In genomic region chr1:212291505-212292134, GRCh38 we compare ENCODE assay signal across 8 cellular contexts. TPM values are rescaled to one million over a fixed set of nuclear protein-coding genes. Genes with fewer than 3 reads are reported as not detected.
DNase-seq lines count a peak whose midpoint lies in the region; ATAC-seq and TF ChIP-seq lines count a peak whose summit lies in the region.

No MANE protein-coding gene starts in this region.

- no peak overlapping the region for H3K27ac ChIP-seq in 22Rv1
- H3K27ac ChIP-seq in psoas muscle = peak overlapping the region; percentile 11

- peaks cover 6% of the 10 kb centered on the region for H3K36me3 Mint-ChIP-seq in T-helper 17 cell (ENCODE audit: low read depth)

- H3K4me3 ChIP-seq in fibroblast of the aortic adventitia (ENCODE audit: low read depth, low read length) = no peak overlapping the region
- peak overlapping the region; percentile 20 for H3K4me3 ChIP-seq in psoas muscle

- intact Hi-C loops in psoas muscle (cut with DNase I) = loop anchor here (1.0 to 5.0 kb wide), 3 partner anchors 165 to 221 kb away; no protein-coding TSS in a partner anchor

- H3K36me3 ChIP-seq in psoas muscle (ENCODE audit: insufficient read depth in 1 of 2, low read depth in 1 of 2) = no peaks in the 10 kb centered on the region

- WGBS in psoas muscle, 3 donors = 44 to 52% (median 51%) methylated on average over 6 of the region's 6 CpGs

- H3K9me3 ChIP-seq in T-helper 17 cell (ENCODE audit: control insufficient read depth, low read length, poor library complexity, severe bottlenecking) (no peaks in the 10 kb centered on the region), psoas muscle (no peaks in the 10 kb centered on the region)

- H3K4me1 ChIP-seq in psoas muscle = peaks cover 79% of the 10 kb centered on the region

- peaks cover 65% of the 10 kb centered on the region for H3K4me1 Mint-ChIP-seq in T-helper 17 cell

- DNase-seq in GM10266 (ENCODE audit: extremely low spot score) (peak; percentile 64), NCI-H146 treated with DMSO at 0.1 percent for 48 hours (lab: John Stamatoyannopoulos, UW; ENCODE audit: unreplicated experiment) (peak; percentile 96), T-helper 17 cell (no peak), fibroblast of the aortic adventitia (ENCODE audit: low read depth) (peak; percentile 37), psoas muscle (no peak), NK-92 (lab: John Stamatoyannopoulos, UW; ENCODE audit: unreplicated experiment) (no peak)

- ATAC-seq in HG02763 (IDR thresholded peaks at IDR 0.05; ENCODE audit: unreplicated experiment) (peak; percentile 57), T-helper 17 cell (peak; percentile 86), psoas muscle (peak in 3 of 4 donors; percentile 56 to 62 (median 59))

- H3K27ac Mint-ChIP-seq in T-helper 17 cell = peak overlapping the region; percentile 75

- H3K27me3 ChIP-seq in psoas muscle (ENCODE audit: insufficient read depth in 3 of 3, low read length in 2 of 3) = no peaks in the 10 kb centered on the region

- TF ChIP-seq CTCF in 22Rv1 (IDR thresholded peaks at IDR 0.05) (peak; percentile 94), GM10266 (IDR thresholded peaks at IDR 0.05; ENCODE audit: control insufficient read depth, insufficient read depth, low read depth, missing control alignments) (peak; percentile 73), fibroblast of the aortic adventitia (IDR thresholded peaks at IDR 0.05; ENCODE audit: insufficient read depth, low read length) (peak; percentile 58), psoas muscle (IDR thresholded peaks at IDR 0.05) (peak; percentile 67)

- no peaks in the 10 kb centered on the region for H3K27me3 Mint-ChIP-seq in T-helper 17 cell

- H3K4me3 Mint-ChIP-seq in T-helper 17 cell = peak overlapping the region; percentile 66

RNA-seq across cellular contexts. Expression of gene PPP2R5A, which starts 6.4 kb away (rescaled TPM):
- total RNA-seq in T-helper 17 cell (10 to 100 TPM; 52.1 to 52.4 TPM), fibroblast of the aortic adventitia (ENCODE audit: low replicate concordance) (23.7 and 31.6 TPM in 2 replicates), psoas muscle (10 to 100 TPM; 28.5 to 55.1 (median 32.0) TPM)
- 10 to 100 TPM; 27.7 to 46.5 (median 28.1) TPM for polyA plus RNA-seq in psoas muscle

Comparison
In these comparisons a context has a peak if more than half of its experiments do, and no peak if none do; other contexts are left out.
1. DNase-seq: peak in GM10266 (single experiment), NCI-H146 treated with DMSO at 0.1 percent for 48 hours (single experiment) and fibroblast of the aortic adventitia (single experiment); none in T-helper 17 cell (0 of 3), psoas muscle (0 of 2) and NK-92 (single experiment).
2. Peak in every context shown above with its lines, with median percentiles within 50 percentile points of each other: CTCF ChIP-seq and ATAC-seq.